Comparison of ENCODE assay signal across 8 cellular contexts in the genomic region with DNA sequence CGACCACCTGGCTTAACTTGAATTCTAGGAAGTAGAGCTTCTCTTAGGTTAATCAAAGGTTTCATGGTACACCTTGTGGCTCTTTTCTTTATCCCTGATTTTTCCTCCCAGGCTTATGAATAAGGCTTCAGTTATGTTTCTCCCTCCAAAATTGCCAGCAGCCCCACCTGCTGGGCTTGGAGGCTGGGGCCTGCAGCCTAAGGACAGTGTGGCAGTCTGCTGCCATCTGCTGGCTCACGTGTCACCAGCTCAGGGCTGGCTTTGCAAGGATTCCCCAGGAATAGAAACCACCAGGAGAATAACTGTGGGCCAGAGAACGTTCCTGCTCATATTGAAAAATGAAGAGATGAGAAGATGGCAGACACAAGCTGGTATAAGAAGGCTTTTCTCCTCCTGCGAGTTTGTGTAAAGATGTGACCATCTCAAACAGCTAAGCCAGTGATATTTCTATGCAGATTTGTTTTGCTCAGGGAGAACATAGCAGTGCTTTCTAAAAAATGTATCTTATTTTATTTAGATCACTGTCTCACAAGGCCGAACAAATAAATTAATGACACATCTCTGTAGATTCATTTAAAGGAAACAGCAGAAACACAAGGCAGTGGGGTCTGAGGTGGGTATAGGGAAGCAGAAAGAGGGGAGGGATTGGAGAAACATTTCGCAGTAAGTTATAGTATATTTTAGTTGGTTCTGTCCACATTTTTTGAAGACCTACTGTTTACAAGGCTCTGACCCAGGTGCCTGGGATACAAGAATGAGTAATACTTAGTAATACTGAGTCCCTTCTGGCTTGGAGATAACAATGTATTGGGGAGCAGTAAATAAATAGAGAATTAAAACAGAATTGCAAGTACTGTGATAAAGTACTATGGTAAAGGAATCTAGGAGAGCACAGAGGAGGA.
A peak's percentile ranks its signal among the peaks of the same experiment; 100 is the strongest.
DNase-seq lines count a peak whose midpoint lies in the region; ATAC-seq, FAIRE-seq and TF ChIP-seq lines count a peak whose summit lies in the region.

No MANE protein-coding gene starts in this region.

- peak; percentile 97 for FAIRE-seq in GM12892 (lab: Jason Lieb, UNC)

- no peak overlapping the region for H3K4me3 ChIP-seq in adipocyte (ENCODE audit: low read length)
- H3K4me3 ChIP-seq in heart left ventricle, result no peak overlapping the region

- TF ChIP-seq POLR2A in GM12892 (IDR thresholded peaks at IDR 0.05; ENCODE audit: low read depth, low read length) (no peak), heart left ventricle (IDR thresholded peaks at IDR 0.05) (no peak)

- DNase-seq in GM12892 (ENCODE audit: insufficient read length) (peak; percentile 11), NCI-H146 (lab: John Stamatoyannopoulos, UW) (peak; percentile 43), SW480 (ENCODE audit: low spot score) (peak; percentile 82), adipocyte (ENCODE audit: low read depth) (peak; percentile 95), heart left ventricle (peak; percentile 80 to 90 (median 87)), putamen (ENCODE audit: low spot score) (peak; percentile 93), GOT3 (lab: John Stamatoyannopoulos, UW) (no peak)

- H3K4me1 ChIP-seq in adipocyte (ENCODE audit: control insufficient read depth, insufficient read depth, low read length), result peaks cover 21% of the 10 kb centered on the region
- peaks cover 0 to 4% (median 0%) of the 10 kb centered on the region in 12 donors for H3K4me1 ChIP-seq in heart left ventricle

- no peaks in the 10 kb centered on the region for H3K9me3 ChIP-seq in adipocyte (ENCODE audit: control insufficient read depth, low read length)
- H3K9me3 ChIP-seq in heart left ventricle, result no peaks in the 10 kb centered on the region

- WGBS in heart left ventricle, 4 donors, result 39 to 44% (median 41%) methylated on average over 6 of the region's 6 CpGs

- peak; percentile 91 to 100 (median 98) for TF ChIP-seq CTCF in heart left ventricle (IDR thresholded peaks at IDR 0.05)

- no peak overlapping the region for H3K9ac ChIP-seq in adipocyte (ENCODE audit: low read length)

- H3K27ac ChIP-seq in heart left ventricle, result no peak overlapping the region

- intact Hi-C loops in heart left ventricle (cut with DNase I), result loop anchor here (1.0 to 2.0 kb wide), 4 partner anchors 282 to 286 kb away; no protein-coding TSS in a partner anchor

- no peaks in the 10 kb centered on the region for H3K27me3 ChIP-seq in adipocyte (replicated peaks; ENCODE audit: control insufficient read depth, insufficient read depth, low read length)
- peaks cover 0 to 4% (median 0%) of the 10 kb centered on the region in 9 donors for H3K27me3 ChIP-seq in heart left ventricle

- ATAC-seq in HG02852 (IDR thresholded peaks at IDR 0.05; ENCODE audit: unreplicated experiment) (peak; percentile 67), heart left ventricle (peak; percentile 90 to 99 (median 98))

- H3K36me3 ChIP-seq in adipocyte (ENCODE audit: control insufficient read depth, insufficient read depth, low read length, severe bottlenecking) (no peaks in the 10 kb centered on the region), heart left ventricle (no peaks in the 10 kb centered on the region)
